13 cellular contexts compared by ENCODE assay signal in the genomic region with DNA sequence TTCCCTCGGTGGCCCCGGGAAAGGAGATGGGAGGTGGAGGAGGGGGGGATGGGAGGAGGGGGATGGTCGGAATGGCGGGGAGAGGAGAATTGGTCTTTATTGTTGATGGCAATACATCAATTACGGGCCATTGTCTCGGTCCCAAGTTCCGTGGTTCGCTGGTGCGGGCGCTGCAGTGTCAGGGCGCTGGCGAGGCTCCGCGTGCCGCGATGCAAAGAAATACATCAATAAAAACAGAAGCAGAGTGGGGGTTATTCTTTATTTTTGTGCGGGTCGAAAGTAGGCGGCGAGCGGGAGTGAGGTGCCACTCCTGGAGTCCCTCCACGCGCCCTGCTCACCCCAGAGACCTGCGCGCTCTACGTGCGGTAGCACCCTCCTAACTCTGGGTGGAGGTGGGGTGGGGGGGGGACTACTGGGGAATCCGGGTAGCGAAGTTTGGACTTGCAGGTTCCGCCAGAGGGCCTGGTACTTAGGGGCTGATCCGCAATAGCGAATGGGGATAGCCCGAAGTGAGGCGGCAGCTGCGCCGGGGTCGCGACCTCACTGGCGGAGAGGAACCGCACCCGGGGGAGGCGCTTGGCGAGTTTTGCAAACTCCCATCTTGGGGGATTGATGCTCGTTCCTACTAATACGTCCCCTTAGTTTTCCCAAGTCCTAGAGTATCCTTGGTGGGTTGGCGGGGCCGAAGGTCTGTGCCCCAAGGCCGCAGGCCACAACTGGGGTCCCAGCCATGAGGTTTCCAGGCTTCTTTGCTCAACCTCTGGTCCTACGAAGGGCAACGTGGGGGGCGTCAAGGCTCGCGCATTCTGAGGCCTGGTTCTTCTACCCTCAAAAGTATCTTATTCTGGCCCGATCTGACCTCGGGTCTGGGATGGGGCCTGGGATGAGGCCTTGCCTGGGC. TPM values are rescaled to one million over a fixed set of nuclear protein-coding genes. Genes with fewer than 3 reads are reported as not detected.
DNase-seq lines count a peak whose midpoint lies in the region; ATAC-seq and TF ChIP-seq lines count a peak whose summit lies in the region.
"Had no signal": no experiment of that assay in that cellular context is flagged by ENCODE, and none has a peak within 500 bp of the region (broad histone marks: within the 10 kb centered on the region; RNA-seq: fewer than 3 reads in every experiment).

No MANE protein-coding gene starts in this region.

- no peak overlapping the region for H4K5ac ChIP-seq in H9 (ENCODE audit: insufficient read length, low read depth, low read length)

- H3K4me3 ChIP-seq in mammary epithelial cell (replicated peaks in 1 of 3; ENCODE audit: insufficient read depth in 1 of 3, low read depth in 2 of 3, low read length in 3 of 3) (peak overlapping the region in 2 of 3 experiments; percentile 18 to 20), skeletal muscle satellite cell (ENCODE audit: low read length) (no peak overlapping the region)

- peak; percentile 77 for DNase-seq in H9
- DNase-seq in mammary epithelial cell, result no peak
- peak; percentile 64 for DNase-seq in islet precursor cell
- DNase-seq in HT-29 (ENCODE audit: low spot score), result no peak
- DNase-seq in LoVo (ENCODE audit: low spot score), result no peak
- DNase-seq: activated CD4-positive, alpha-beta T cell treated with anti-CD3 and anti-CD28 coated beads for 1 hour; GF-D8; immature natural killer cell; Peyer's patch; stimulated activated CD4-positive, alpha-beta T cell treated with anti-CD3 and anti-CD28 coated beads, Interleukin-15, amount 100 ng/mL, for 24 hours had no signal

- H3K79me1 ChIP-seq in H9 (ENCODE audit: insufficient read depth, low read depth, low read length, poor library complexity, severe bottlenecking), result no peaks in the 10 kb centered on the region

- H2BK5ac ChIP-seq in H9 (ENCODE audit: insufficient read length, low read length), result no peak overlapping the region

- no peaks in the 10 kb centered on the region for H3K9me3 ChIP-seq in H9 (ENCODE audit: control insufficient read depth, low read depth, low read length)
- peaks cover 10% of the 10 kb centered on the region for H3K9me3 ChIP-seq in mammary epithelial cell (replicated peaks; ENCODE audit: insufficient read depth, low read length)
- H3K9me3 ChIP-seq in skeletal muscle satellite cell (replicated peaks; ENCODE audit: low read length), result peaks cover 3% of the 10 kb centered on the region

- WGBS in H9 (ENCODE audit: extremely low coverage, insufficient read length, low lambda C conversion rate), result no CpG with 5 or more reads among the region's 55 CpGs
- WGBS in mammary epithelial cell (ENCODE audit: low coverage, missing lambda C conversion rate), result 41% methylated on average over 9 of the region's 55 CpGs

- CTCF ChIA-PET in mammary epithelial cell (lab: Charles Lee; ENCODE audit: low non-redundant PET), result no interaction called here

- H2AK5ac ChIP-seq in H9 (ENCODE audit: insufficient read length, low read length), result no peak overlapping the region

- no peak overlapping the region for H4K8ac ChIP-seq in H9 (replicated peaks; ENCODE audit: insufficient read length, low read depth, low read length)

- H2AFZ ChIP-seq in H9 (ENCODE audit: low read length) (no peak overlapping the region), mammary epithelial cell (ENCODE audit: low read depth, low read length) (peak overlapping the region; percentile 0)

- intact Hi-C loops in mammary epithelial cell (cut with micrococcal nuclease), result no loop called here

- H4K20me1 ChIP-seq in H9 (ENCODE audit: control insufficient read depth, insufficient read depth, insufficient read length) (no peaks in the 10 kb centered on the region), mammary epithelial cell (ENCODE audit: insufficient read depth, low read length) (no peaks in the 10 kb centered on the region)

- no peak overlapping the region for H3K56ac ChIP-seq in H9 (ENCODE audit: insufficient read length, low read depth, low read length)

- peak overlapping the region; percentile 82 for H3K4me2 ChIP-seq in H9 (ENCODE audit: insufficient read depth, insufficient read length, low read length)
- peak overlapping the region; percentile 55 for H3K4me2 ChIP-seq in mammary epithelial cell (ENCODE audit: insufficient read depth, low read depth, low read length)
- peak overlapping the region; percentile 54 for H3K4me2 ChIP-seq in skeletal muscle satellite cell (ENCODE audit: low read length)

- H4K91ac ChIP-seq in H9 (ENCODE audit: insufficient read length, low read depth, low read length), result no peak overlapping the region

- ATAC-seq in HG03108 (IDR thresholded peaks at IDR 0.05; ENCODE audit: unreplicated experiment) (no peak), GM21619 (IDR thresholded peaks at IDR 0.05; ENCODE audit: unreplicated experiment) (no peak)

- H2BK120ac ChIP-seq in H9 (ENCODE audit: low read depth, low read length, poor library complexity, severe bottlenecking), result no peak overlapping the region

- H3K79me2 ChIP-seq in H9 (ENCODE audit: insufficient read depth, low read length) (peaks cover 10% of the 10 kb centered on the region; the same call in 1 of the 2 replicates), mammary epithelial cell (ENCODE audit: insufficient read depth, low read length) (no peaks in the 10 kb centered on the region)

- peak overlapping the region; percentile 39 for H3K18ac ChIP-seq in H9 (ENCODE audit: insufficient read length, low read depth, low read length)

- TF ChIP-seq CTCF in H9 (conservative IDR thresholded peaks at IDR 0.05) (peak; percentile 20; the same call in 2 of the 3 replicates), mammary epithelial cell (conservative IDR thresholded peaks at IDR 0.05 in 1 of 2, IDR thresholded peaks at IDR 0.05 in 1 of 2; ENCODE audit: extremely low read depth in 1 of 2, insufficient read depth in 1 of 2, low read depth in 1 of 2, low read length in 2 of 2) (no peak)

- H3K14ac ChIP-seq in H9 (ENCODE audit: insufficient read depth, low read length), result peak overlapping the region; percentile 4; the same call in 1 of the 2 replicates

- H3K27me3 Mint-ChIP-seq in H9 (ENCODE audit: low read depth), result peaks cover 56% of the 10 kb centered on the region

- peaks cover 42 to 45% of the 10 kb centered on the region in 2 experiments for H3K4me1 Mint-ChIP-seq in H9

- H3K27ac ChIP-seq in H9 (ENCODE audit: insufficient read length, low read depth, low read length) (no peak overlapping the region), mammary epithelial cell (ENCODE audit: insufficient read depth, low read depth, low read length) (no peak overlapping the region)

- no peak overlapping the region for H3T11ph ChIP-seq in H9 (ENCODE audit: low read length)

- in situ Hi-C loops in mammary epithelial cell (cut with MboI; ENCODE audit: low sequenced_read_pairs in 2 of 2), result no loop called here

- no peak overlapping the region for H2BK20ac ChIP-seq in H9 (ENCODE audit: low read depth, low read length, poor library complexity, severe bottlenecking)

- no peaks in the 10 kb centered on the region for H3K36me3 ChIP-seq in mammary epithelial cell (ENCODE audit: insufficient read depth, low read length)
- no peaks in the 10 kb centered on the region for H3K36me3 ChIP-seq in skeletal muscle satellite cell (ENCODE audit: insufficient read depth, low read length)
- H3K36me3 ChIP-seq: Peyer's patch had no signal

- H3K9ac ChIP-seq in H9 (ENCODE audit: extremely low read depth, insufficient read length, low read length) (no peak overlapping the region), mammary epithelial cell (ENCODE audit: insufficient read depth, low read length) (no peak overlapping the region), skeletal muscle satellite cell (ENCODE audit: low read depth, low read length) (no peak overlapping the region)

- H3K27me3 ChIP-seq in H9 (ENCODE audit: insufficient read depth, low read length) (peaks cover 28% of the 10 kb centered on the region; the same call in 1 of the 2 replicates), mammary epithelial cell (ENCODE audit: insufficient read depth, low read length) (peaks cover 51% of the 10 kb centered on the region), skeletal muscle satellite cell (ENCODE audit: control insufficient read depth, insufficient read depth, low read length) (peaks cover 66% of the 10 kb centered on the region)

- BruUV-seq in mammary epithelial cell (replicated peaks; lab: Mats Ljungman, UMichigan), result no TSS peak

- no peak overlapping the region for H2BK12ac ChIP-seq in H9 (ENCODE audit: insufficient read length, low read depth, low read length)

- no peak overlapping the region for H3K4ac ChIP-seq in H9 (ENCODE audit: low read depth, low read length)

- peak overlapping the region; percentile 87 to 90 (median 89) for H3K27ac Mint-ChIP-seq in H9
- H3K27ac Mint-ChIP-seq: immature natural killer cell had no signal

- no peaks in the 10 kb centered on the region; a peak in 2 of 5 replicates for H3K9me3 Mint-ChIP-seq in H9

- dilution Hi-C loops in mammary epithelial cell (cut with HindIII; ENCODE audit: low sequenced_read_pairs), result no loop called here

- no peak overlapping the region for H3K23ac ChIP-seq in H9 (ENCODE audit: insufficient read length, low read depth, low read length)

- H3K23me2 ChIP-seq in H9 (ENCODE audit: insufficient read length, low read depth, low read length, poor library complexity, severe bottlenecking), result peaks cover 51% of the 10 kb centered on the region

- H3K4me1 ChIP-seq in H9 (ENCODE audit: insufficient read depth, low read length), result peaks cover 5% of the 10 kb centered on the region; the same call in 1 of the 2 replicates
- peaks cover 23% of the 10 kb centered on the region for H3K4me1 ChIP-seq in mammary epithelial cell (ENCODE audit: insufficient read depth, low read length)
- H3K4me1 ChIP-seq in skeletal muscle satellite cell (ENCODE audit: control insufficient read depth, insufficient read depth, low read length), result no peaks in the 10 kb centered on the region

- H3K36me3 Mint-ChIP-seq in H9 (ENCODE audit: insufficient read depth in 1 of 3, low read depth in 3 of 3), result peaks cover 0 to 3% (median 0%) of the 10 kb centered on the region in 3 experiments; a peak in 3 of 7 replicates

- no peak overlapping the region for H2BK15ac ChIP-seq in H9 (ENCODE audit: low read depth, low read length)

- H3K4me3 Mint-ChIP-seq in H9, result peak overlapping the region; percentile 78 to 87
- H3K4me3 Mint-ChIP-seq: immature natural killer cell had no signal

RNA-seq across cellular contexts. Expression of gene SALL1, which starts 3.5 kb away (rescaled TPM):
- 87.6 and 101 TPM in 2 replicates for total RNA-seq in H9 (2021)
- total RNA-seq in mammary epithelial cell, result 1 to 10 TPM in 1 of 2 donors, not detected in 1; 1.3 TPM
- 0.56 TPM for polyA plus RNA-seq in mammary epithelial cell
- polyA minus RNA-seq in mammary epithelial cell, result 6.7 TPM
- 0.66 and 1.8 TPM in 2 replicates for total RNA-seq in skeletal muscle satellite cell (2012; rRNA removed)
- not detected in 2 replicates for total RNA-seq in HT-29 (2014; rRNA removed; shearing (Covaris generic))
- polyA plus RNA-seq: immature natural killer cell had no signal

Comparison
In these comparisons a context has a peak if more than half of its experiments do, and no peak if none do; other contexts are left out.
1. DNase-seq: peak in H9 (single experiment) and islet precursor cell (single experiment); none in mammary epithelial cell (single experiment), HT-29 (single experiment) and LoVo (single experiment).
2. RNA of gene SALL1, which starts 3.5 kb away (total RNA-seq): 87.6 to 101 TPM in H9; 1.3 TPM in mammary epithelial cell and not detected in HT-29; every median in the first group is over 10 times any median in the second.
3. Peak in every context shown above with its lines, with median percentiles within 50 percentile points of each other: H3K4me2 ChIP-seq.